8 cellular contexts compared by ENCODE assay signal in the genomic region with DNA sequence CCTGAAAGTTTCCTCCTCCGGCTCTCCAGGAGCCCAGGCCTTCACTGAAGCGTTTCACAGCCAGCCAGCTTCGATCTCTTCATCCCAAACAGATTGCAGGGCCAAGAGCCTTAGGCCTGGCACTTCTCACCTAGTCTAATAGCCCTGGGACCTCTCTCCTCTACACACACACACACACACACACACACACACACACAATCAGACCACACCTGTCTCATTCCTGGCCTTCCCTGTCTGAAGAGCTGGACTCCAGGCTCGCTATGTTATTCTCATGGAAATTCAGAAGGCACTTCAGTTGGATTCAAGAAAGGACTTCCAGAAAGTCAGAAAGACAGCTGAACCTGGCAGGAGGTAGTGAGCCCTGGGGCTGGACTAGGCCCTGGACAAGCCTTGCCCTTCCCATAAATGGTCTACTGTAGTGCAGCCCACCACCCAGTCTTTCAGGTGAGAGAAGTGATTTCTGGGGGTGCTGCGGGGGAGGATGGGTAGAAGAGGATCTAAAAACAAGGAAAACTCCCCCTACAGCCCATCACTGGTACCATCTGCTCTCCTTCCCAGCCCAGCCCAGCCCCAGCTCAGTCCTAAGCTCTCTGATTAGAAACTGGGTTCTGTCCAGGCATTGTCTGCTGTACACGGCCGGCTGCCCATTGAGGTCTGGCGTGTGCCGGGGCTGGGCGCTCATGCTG. TPM values are rescaled to one million over a fixed set of nuclear protein-coding genes. Genes with fewer than 3 reads are reported as not detected.
DNase-seq lines count a peak whose midpoint lies in the region; ATAC-seq and TF ChIP-seq lines count a peak whose summit lies in the region.

No MANE protein-coding gene starts in this region.

- TF ChIP-seq CTCF in A673 (conservative IDR thresholded peaks at IDR 0.05; ENCODE audit: low read depth, low read length) (peak; percentile 49), GM12872 (IDR thresholded peaks at IDR 0.05; ENCODE audit: insufficient read depth, low read depth, low read length) (peak; percentile 71)

- no peak for ATAC-seq in naive thymus-derived CD8-positive, alpha-beta T cell

- CTCF ChIA-PET in A673 (lab: Charles Lee) = interaction anchor here (0.6 to 1.2 kb wide), 4 partner anchors 11 to 656 kb away, joined by 3 to 7 read pairs (median 4); no protein-coding TSS in a partner anchor

- intact Hi-C loops in A673 (cut with micrococcal nuclease; ENCODE audit: unreplicated experiment) = no loop called here

- H3K27me3 ChIP-seq in A673 (replicated peaks; ENCODE audit: insufficient read depth, low read depth, low read length, poor library complexity) = peaks cover 10% of the 10 kb centered on the region

- DNase-seq in A673 (ENCODE audit: low spot score) (peak; percentile 38), SK-N-DZ (ENCODE audit: low spot score) (peak; percentile 47), OCI-M2 (lab: John Stamatoyannopoulos, UW; ENCODE audit: unreplicated experiment) (no peak), NCI-H774 (lab: John Stamatoyannopoulos, UW) (no peak), NCI-H2107 treated with DMSO at 0.1 percent for 48 hours (lab: John Stamatoyannopoulos, UW; ENCODE audit: unreplicated experiment) (no peak)
- peak; percentile 25 for DNase-seq in central memory CD4-positive, alpha-beta T cell
- DNase-seq in naive thymus-derived CD8-positive, alpha-beta T cell = peak in 6 of 10 donors; percentile 15 to 35 (median 30)

- peak overlapping the region; percentile 88 to 98 (median 93) for H3K4me3 Mint-ChIP-seq in naive thymus-derived CD8-positive, alpha-beta T cell

- H3K27me3 Mint-ChIP-seq in naive thymus-derived CD8-positive, alpha-beta T cell = no peaks in the 10 kb centered on the region

- POLR2A ChIA-PET in A673 (lab: Charles Lee; ENCODE audit: low non-redundant PET) = interaction anchor here (0.7 kb wide), 1 partner anchor 9 kb away, joined by 14 read pairs; no protein-coding TSS in a partner anchor
- POLR2A ChIA-PET in naive thymus-derived CD8-positive, alpha-beta T cell (lab: Charles Lee) = interaction anchor here (0.6 to 4.1 kb wide), 7 partner anchors 11 to 281 kb away, joined by 3 to 20 read pairs (median 4); no protein-coding TSS in a partner anchor

- no peaks in the 10 kb centered on the region for H3K9me3 Mint-ChIP-seq in naive thymus-derived CD8-positive, alpha-beta T cell

- peak overlapping the region; percentile 96 to 99 (median 98) for H3K27ac Mint-ChIP-seq in naive thymus-derived CD8-positive, alpha-beta T cell

- no TSS peak for BruUV-seq in A673 (replicated peaks; lab: Mats Ljungman, UMichigan)

- no peak overlapping the region for H3K27ac ChIP-seq in A673 (ENCODE audit: low read depth, low read length, poor library complexity, severe bottlenecking)

- no peaks in the 10 kb centered on the region for H3K9me3 ChIP-seq in A673 (ENCODE audit: low read depth, low read length, poor library complexity, severe bottlenecking)

- H3K36me3 ChIP-seq in A673 (ENCODE audit: insufficient read depth, low read length, poor library complexity, severe bottlenecking) = no peaks in the 10 kb centered on the region

- no peak overlapping the region for H3K4me3 ChIP-seq in A673 (ENCODE audit: low read depth, low read length, poor library complexity, severe bottlenecking)

- H3K36me3 Mint-ChIP-seq in naive thymus-derived CD8-positive, alpha-beta T cell = no peaks in the 10 kb centered on the region

- peaks cover 25% of the 10 kb centered on the region for H3K4me1 ChIP-seq in A673 (ENCODE audit: insufficient read depth, low read length, poor library complexity, severe bottlenecking)

- peaks cover 42 to 84% (median 80%) of the 10 kb centered on the region in 4 donors for H3K4me1 Mint-ChIP-seq in naive thymus-derived CD8-positive, alpha-beta T cell

RNA-seq across cellular contexts. Expression of a gene that starts 2.7 kb away (rescaled TPM):
- 0.60 and 1.5 TPM in 2 replicates for total RNA-seq in A673 (2021)
- 5.3 and 6.0 TPM in 2 replicates for polyA plus RNA-seq in SK-N-DZ (2014; cell fraction: cytosol; rRNA removed)
- 7.1 and 12.0 TPM in 2 replicates for polyA plus RNA-seq in SK-N-DZ (2014; cell fraction: nucleus; rRNA removed)
- 10 to 100 TPM; 91.7 to 95.3 TPM for total RNA-seq in naive thymus-derived CD8-positive, alpha-beta T cell
- 1 to 10 TPM; 2.2 to 8.3 (median 3.5) TPM for polyA plus RNA-seq in naive thymus-derived CD8-positive, alpha-beta T cell

Comparison
In these comparisons a context has a peak if more than half of its experiments do, and no peak if none do; other contexts are left out.
1. DNase-seq: peak in A673 (single experiment), SK-N-DZ (single experiment), central memory CD4-positive, alpha-beta T cell (single experiment) and naive thymus-derived CD8-positive, alpha-beta T cell (6 of 10); none in OCI-M2 (single experiment), NCI-H774 (single experiment) and NCI-H2107 treated with DMSO at 0.1 percent for 48 hours (single experiment).
2. RNA of a gene that starts 2.7 kb away (total RNA-seq): 91.7 to 95.3 TPM in naive thymus-derived CD8-positive, alpha-beta T cell; 0.60 to 1.5 TPM in A673; every median in the first group is over 10 times any median in the second.